31 cellular contexts compared by ENCODE assay signal in the genomic region with DNA sequence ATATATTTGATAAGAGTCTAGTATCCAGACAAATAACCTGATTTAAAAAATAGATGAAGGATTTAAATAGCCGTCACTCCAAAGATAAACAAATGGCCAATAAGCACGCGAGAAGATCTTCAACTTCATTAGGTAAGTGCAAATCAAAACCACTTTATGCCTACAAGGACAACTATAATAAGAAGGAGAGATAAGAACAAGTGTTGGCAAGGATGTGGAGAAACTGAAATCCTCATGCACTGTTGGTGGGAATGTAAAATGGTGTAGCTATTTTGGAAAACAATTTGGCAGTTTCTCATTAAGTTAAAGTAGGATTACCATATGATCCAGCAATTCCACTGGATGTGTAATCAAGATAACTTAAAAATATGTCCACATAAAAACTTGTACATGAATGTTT.
"Had no signal": no experiment of that assay in that cellular context is flagged by ENCODE, and none has a peak within 500 bp of the region (broad histone marks: within the 10 kb centered on the region; RNA-seq: fewer than 3 reads in every experiment).

No MANE protein-coding gene starts in this region.

- H3K27ac ChIP-seq: ascending aorta, cardiac muscle cell, VCaP had no signal

- FAIRE-seq: bronchial epithelial cell, TTC549 had no signal

- H3K36me3 ChIP-seq: ascending aorta, cardiac muscle cell had no signal

- ATAC-seq: activated CD8-positive, alpha-beta T cell treated with anti-CD3 and anti-CD28 coated beads for 36 hours; activated naive CD8-positive, alpha-beta T cell treated with anti-CD3 and anti-CD28 coated beads, Interleukin-2, amount 50 U/mL, for 24 hours; activated T-cell treated with anti-CD3 and anti-CD28 coated beads, Interleukin-2, amount 50 U/mL, for 4 hours; activated T-cell treated with anti-CD3 and anti-CD28 coated beads, Interleukin-2, amount 50 U/mL, for 72 hours; activated T-helper 17 cell treated with anti-CD3 and anti-CD28 coated beads, Interleukin-2, amount 50 U/mL, for 72 hours had no signal

- H3K9me3 ChIP-seq: ascending aorta had no signal

- DNase-seq: activated B cell treated with CpG ODN at 0.5 μM for 24 hours; activated CD4-positive, alpha-beta memory T cell treated with anti-CD3 and anti-CD28 coated beads for 36 hours; activated CD4-positive, alpha-beta T cell treated with anti-CD3 and anti-CD28 coated beads for 4 hours; activated CD4-positive, alpha-beta T cell treated with anti-CD3 and anti-CD28 coated beads, Interleukin-2, amount 10 ng/mL, durations not matched to agents 24 days and 14 days; activated CD4-positive, alpha-beta T cell treated with anti-CD3 and anti-CD28 coated beads, Interleukin-2, amount 50 U/mL, for 1 hour; activated CD4-positive, alpha-beta T cell treated with anti-CD3 and anti-CD28 coated beads, Interleukin-2, amount 50 U/mL, for 4 hours; activated CD4-positive, CD25-positive, alpha-beta regulatory T cell treated with anti-CD3 and anti-CD28 coated beads, Interleukin-2, amount 50 U/mL, for 72 hours; activated CD8-positive, alpha-beta memory T cell treated with anti-CD3 and anti-CD28 coated beads, Interleukin-2, amount 50 U/mL, for 4 hours; activated CD8-positive, alpha-beta T cell treated with anti-CD3 and anti-CD28 coated beads for 36 hours; activated effector memory CD4-positive, alpha-beta T cell treated with anti-CD3 and anti-CD28 coated beads, Interleukin-2, amount 50 U/mL, for 16 hours; activated gamma-delta T cell treated with Interleukin-2 at 50 U/mL for 16 hours; activated naive CD4-positive, alpha-beta T cell; activated naive CD4-positive, alpha-beta T cell treated with anti-CD3 and anti-CD28 coated beads for 36 hours; activated naive CD8-positive, alpha-beta T cell treated with anti-CD3 and anti-CD28 coated beads, Interleukin-2, amount 10 ng/mL, durations not matched to agents 7 days and 5 days; activated naive CD8-positive, alpha-beta T cell treated with anti-CD3 and anti-CD28 coated beads, Interleukin-2, amount 50 U/mL, for 24 hours; activated T-cell treated with anti-CD3 and anti-CD28 coated beads for 4 hours; activated T-cell treated with anti-CD3 and anti-CD28 coated beads, Interleukin-2, amount 50 U/mL, for 1 hour; activated T-cell treated with anti-CD3 and anti-CD28 coated beads, Interleukin-2, amount 50 U/mL, for 4 hours; activated T-cell treated with anti-CD3 and anti-CD28 coated beads, Interleukin-2, amount 50 U/mL, for 72 hours; amygdala; anterior cingulate cortex; central memory CD4-positive, alpha-beta T cell; T-helper 1 cell; T-helper 2 cell; T-helper 9 cell had no signal

- H3K27me3 ChIP-seq: ascending aorta had no signal

- H3K4me3 ChIP-seq: ascending aorta, cardiac muscle cell had no signal

- H3K4me1 ChIP-seq: ascending aorta had no signal
